In the genomic region with DNA sequence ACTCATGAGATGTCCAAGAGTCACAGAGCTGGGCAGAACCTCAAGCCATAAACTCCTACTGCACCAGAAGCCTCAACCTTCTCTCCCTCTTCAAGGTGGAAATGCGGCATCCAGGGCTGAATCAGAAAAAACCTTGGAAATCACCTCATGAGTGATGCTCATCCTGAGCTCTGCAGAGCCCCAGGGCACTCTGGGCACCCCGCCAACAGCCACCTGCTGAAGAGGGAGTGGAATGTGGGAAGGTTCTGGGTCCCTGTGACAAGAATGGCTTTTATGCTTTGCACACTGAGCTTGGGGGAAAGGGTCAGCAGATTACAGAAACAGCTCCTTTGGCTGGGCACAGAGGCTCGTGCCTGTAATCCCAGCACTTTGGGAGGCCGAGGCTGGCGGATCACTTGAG, we compare ENCODE assay signal across 9 cellular contexts. TPM values are rescaled to one million over a fixed set of nuclear protein-coding genes. Genes with fewer than 3 reads are reported as not detected.
DNase-seq lines count a peak whose midpoint lies in the region; ATAC-seq and TF ChIP-seq lines count a peak whose summit lies in the region.
"Had no signal": no experiment of that assay in that cellular context is flagged by ENCODE, and none has a peak within 500 bp of the region (broad histone marks: within the 10 kb centered on the region; RNA-seq: fewer than 3 reads in every experiment).

No MANE protein-coding gene starts in this region.

- no peaks in the 10 kb centered on the region for H3K79me2 ChIP-seq in SK-N-SH (ENCODE audit: insufficient read depth)

- WGBS in SK-N-SH (ENCODE audit: low lambda C conversion rate), result 83% methylated on average over 5 of the region's 5 CpGs
- WGBS in lung, 2 donors, result 73 to 95% methylated on average over 5 of the region's 5 CpGs

- TF ChIP-seq EP300 in SK-N-SH (IDR thresholded peaks at IDR 0.05; ENCODE audit: borderline replicate concordance in 1 of 2, low read depth in 1 of 2, low read length in 1 of 2), result peak in 1 of 2 experiments; percentile 25; a peak in 1 of 4 replicates

- no peak for TF ChIP-seq RAD21 in SK-N-SH (IDR thresholded peaks at IDR 0.05; ENCODE audit: low read length)

- no peaks in the 10 kb centered on the region for H3K27me3 Mint-ChIP-seq in stimulated activated naive CD8-positive, alpha-beta T cell treated with anti-CD3 and anti-CD28 coated beads, Interleukin-15, amount 100 ng/mL, for 72 hours

- H3K27ac ChIP-seq in SK-N-SH (ENCODE audit: low read depth in 2 of 2, low read length in 1 of 2) (peak overlapping the region in 1 of 2 experiments; percentile 11; a peak in 2 of 4 replicates), lung (ENCODE audit: low read depth in 1 of 2, low read length in 1 of 2) (no peak overlapping the region)

- peaks cover 32% of the 10 kb centered on the region for H3K4me1 Mint-ChIP-seq in stimulated activated naive CD8-positive, alpha-beta T cell treated with anti-CD3 and anti-CD28 coated beads, Interleukin-15, amount 100 ng/mL, for 72 hours

- no peaks in the 10 kb centered on the region for H3F3A ChIP-seq in SK-N-SH (replicated peaks; ENCODE audit: insufficient read depth)

- H4K20me1 ChIP-seq in SK-N-SH (ENCODE audit: insufficient read depth), result no peaks in the 10 kb centered on the region

- CTCF ChIA-PET in SK-N-SH (lab: Yijun Ruan, JAX), result interaction anchor here (1.1 to 4.0 kb wide), 7 partner anchors 9 to 87 kb away, joined by 3 to 19 read pairs (median 4); partner anchors contain the start of genes MRM2 and NUDT1
- CTCF ChIA-PET in GM10248 (lab: Yijun Ruan, JAX), result interaction anchor here (1.0 to 4.7 kb wide), 8 partner anchors 9 to 208 kb away, joined by 3 to 34 read pairs (median 4); no protein-coding TSS in a partner anchor

- no peaks in the 10 kb centered on the region for H3K9me3 ChIP-seq in SK-N-SH
- no peaks in the 10 kb centered on the region for H3K9me3 ChIP-seq in lung (ENCODE audit: control insufficient read depth in 2 of 2, insufficient read depth in 1 of 2, low read length in 1 of 2)

- H3K4me1 ChIP-seq in SK-N-SH (ENCODE audit: control insufficient read depth in 1 of 2, insufficient read depth in 2 of 2, low read depth in 1 of 2, low read length in 1 of 2) (peaks cover 0 to 8% of the 10 kb centered on the region in 2 experiments; a peak in 1 of 4 replicates), lung (ENCODE audit: control insufficient read depth in 2 of 2, insufficient read depth in 2 of 2, low read length in 2 of 2) (no peaks in the 10 kb centered on the region)

- H3K9ac ChIP-seq in SK-N-SH, result no peak overlapping the region

- peak overlapping the region in 1 of 2 donors; percentile 44 for H3K4me3 Mint-ChIP-seq in stimulated activated naive CD8-positive, alpha-beta T cell treated with anti-CD3 and anti-CD28 coated beads, Interleukin-15, amount 100 ng/mL, for 72 hours

- TF ChIP-seq CTCF in SK-N-SH (IDR thresholded peaks at IDR 0.05) (no peak), lung (IDR thresholded peaks at IDR 0.05; ENCODE audit: control extremely low read depth, extremely low read depth) (no peak), GM10248 (IDR thresholded peaks at IDR 0.05; ENCODE audit: control extremely low read depth, extremely low read depth, low read depth, missing control alignments) (no peak)

- H3K4me3 ChIP-seq in SK-N-SH (ENCODE audit: low read depth in 2 of 2, low read length in 1 of 2), result no peak overlapping the region
- no peak overlapping the region for H3K4me3 ChIP-seq in lung

- ATAC-seq in lung (ENCODE audit: insufficient read depth, low FRiP score), result no peak
- ATAC-seq in HG03442 (IDR thresholded peaks at IDR 0.05; ENCODE audit: unreplicated experiment), result no peak
- no peak for ATAC-seq in stimulated activated naive CD8-positive, alpha-beta T cell treated with anti-CD3 and anti-CD28 coated beads, Interleukin-15, amount 100 ng/mL, for 72 hours

- H3K36me3 ChIP-seq in SK-N-SH (replicated peaks in 1 of 2; ENCODE audit: control insufficient read depth in 1 of 2, insufficient read depth in 2 of 2, low read length in 1 of 2) (peaks cover 0 to 16% of the 10 kb centered on the region in 2 experiments), lung (ENCODE audit: control insufficient read depth in 2 of 2, insufficient read depth in 2 of 2, low read length in 2 of 2) (peaks cover 0 to 43% of the 10 kb centered on the region in 2 donors)

- no peak overlapping the region for H3K27ac Mint-ChIP-seq in stimulated activated naive CD8-positive, alpha-beta T cell treated with anti-CD3 and anti-CD28 coated beads, Interleukin-15, amount 100 ng/mL, for 72 hours

- DNase-seq in Daoy (ENCODE audit: low read depth), result peak; percentile 76
- peak; percentile 79 for DNase-seq in NCI-H1105 (lab: John Stamatoyannopoulos, UW)
- peak; percentile 90 for DNase-seq in SK-N-SH
- DNase-seq in lung (ENCODE audit: low spot score), result peak; percentile 84
- no peak for DNase-seq in GM10248 (ENCODE audit: extremely low spot score)
- no peak for DNase-seq in stimulated activated naive CD8-positive, alpha-beta T cell treated with anti-CD3 and anti-CD28 coated beads, Interleukin-15, amount 100 ng/mL, for 72 hours
- no peak for DNase-seq in NCI-H1930 (lab: John Stamatoyannopoulos, UW)
- DNase-seq: stimulated activated naive CD4-positive, alpha-beta T cell treated with Interleukin-2 at 50 U/mL for 16 hours had no signal

- H2AFZ ChIP-seq in SK-N-SH (ENCODE audit: low read depth), result no peak overlapping the region

- POLR2A ChIA-PET in SK-N-SH (lab: Yijun Ruan, JAX), result interaction anchor here (0.7 to 1.4 kb wide), 3 partner anchors 19 to 93 kb away, joined by 3 to 6 read pairs (median 4); partner anchors contain the start of genes MRM2, NUDT1 and SNX8
- POLR2A ChIA-PET in GM10248 (lab: Yijun Ruan, JAX), result interaction anchor here (3.6 kb wide), 1 partner anchor 12 kb away, joined by 10 read pairs; no protein-coding TSS in a partner anchor

- no peaks in the 10 kb centered on the region for H3K9me3 Mint-ChIP-seq in stimulated activated naive CD8-positive, alpha-beta T cell treated with anti-CD3 and anti-CD28 coated beads, Interleukin-15, amount 100 ng/mL, for 72 hours

- H3K4me2 ChIP-seq in SK-N-SH, result no peak overlapping the region

- no peaks in the 10 kb centered on the region for H3K27me3 ChIP-seq in SK-N-SH (ENCODE audit: insufficient read depth)
- H3K27me3 ChIP-seq in lung (ENCODE audit: control insufficient read depth, insufficient read depth), result no peaks in the 10 kb centered on the region

- H3K9me2 ChIP-seq in SK-N-SH, result no peaks in the 10 kb centered on the region

TF ChIP-seq in SK-N-SH, 30 proteins besides CTCF, POLR2A, EP300 and RAD21 (continues in another document):
- no peak for TF ChIP-seq MXI1 (IDR thresholded peaks at IDR 0.05; ENCODE audit: low read depth, low read length)
- no peak for TF ChIP-seq GATA2 (CRISPR knock-in tag; IDR thresholded peaks at IDR 0.05)
- no peak for TF ChIP-seq SIN3A (IDR thresholded peaks at IDR 0.05; ENCODE audit: borderline replicate concordance, low read depth, low read length)
- no peak for TF ChIP-seq TCF12 (IDR thresholded peaks at IDR 0.05)
- TF ChIP-seq, protein P1, sequence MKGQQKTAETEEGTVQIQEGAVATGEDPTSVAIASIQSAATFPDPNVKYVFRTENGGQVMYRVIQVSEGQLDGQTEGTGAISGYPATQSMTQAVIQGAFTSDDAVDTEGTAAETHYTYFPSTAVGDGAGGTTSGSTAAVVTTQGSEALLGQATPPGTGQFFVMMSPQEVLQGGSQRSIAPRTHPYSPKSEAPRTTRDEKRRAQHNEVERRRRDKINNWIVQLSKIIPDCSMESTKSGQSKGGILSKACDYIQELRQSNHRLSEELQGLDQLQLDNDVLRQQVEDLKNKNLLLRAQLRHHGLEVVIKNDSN (IDR thresholded peaks at IDR 0.05; ENCODE audit: borderline replicate concordance, low read depth), result no peak
- no peak for TF ChIP-seq PBX3 (IDR thresholded peaks at IDR 0.05)
- no peak for TF ChIP-seq FOXM1 (IDR thresholded peaks at IDR 0.05; ENCODE audit: low read depth)
- TF ChIP-seq RCOR1 (IDR thresholded peaks at IDR 0.05; ENCODE audit: low read length), result peak; percentile 79; the same call in 1 of the 2 replicates
- no peak for TF ChIP-seq CHD2 (IDR thresholded peaks at IDR 0.05; ENCODE audit: low read length, partially characterized antibody)
- TF ChIP-seq RFX5 (IDR thresholded peaks at IDR 0.05; ENCODE audit: low read length), result no peak
- peak; percentile 30; the same call in 1 of the 2 replicates for TF ChIP-seq NFIC (IDR thresholded peaks at IDR 0.05; ENCODE audit: borderline replicate concordance)
- no peak for TF ChIP-seq POLR2AphosphoS5 (IDR thresholded peaks at IDR 0.05; ENCODE audit: low read depth, low read length)

RNA-seq across cellular contexts. Expression of gene NUDT1, which starts 18.8 kb away (rescaled TPM):
- total RNA-seq in Daoy (2014; rRNA removed; shearing (Covaris generic)), result 108 and 129 TPM in 2 replicates
- polyA plus RNA-seq in SK-N-SH (2012; rRNA removed) (79.5 and 98.1 TPM in 2 replicates), lung (10 to 100 TPM; 20.9 to 24.7 TPM)
- 69.1 and 83.0 TPM in 2 replicates for polyA plus RNA-seq in SK-N-SH (2012; cell fraction: cytosol; rRNA removed)
- 53.9 and 64.3 TPM in 2 replicates for polyA plus RNA-seq in SK-N-SH (2012; cell fraction: nucleus; rRNA removed)
- total RNA-seq in lung, result 10 to 100 TPM in 1 of 2 donors, 1 to 10 TPM in 1; 9.3 to 16.1 TPM

RNA-seq across cellular contexts. Expression of gene MRM2, which starts 18.8 kb away (rescaled TPM):
- 51.7 and 58.2 TPM in 2 replicates for total RNA-seq in Daoy (2014; rRNA removed; shearing (Covaris generic))
- polyA plus RNA-seq in SK-N-SH (2012; rRNA removed) (30.7 and 34.8 TPM in 2 replicates), lung (10 to 100 TPM; 21.5 to 25.5 TPM)
- polyA plus RNA-seq in SK-N-SH (2012; cell fraction: cytosol; rRNA removed), result 36.0 and 37.6 TPM in 2 replicates
- 13.9 and 18.7 TPM in 2 replicates for polyA plus RNA-seq in SK-N-SH (2012; cell fraction: nucleus; rRNA removed)
- 10 to 100 TPM; 18.7 to 24.7 TPM for total RNA-seq in lung

RNA-seq across cellular contexts. Expression of gene MAD1L1, which starts 28.1 kb away (rescaled TPM):
- total RNA-seq in Daoy (2014; rRNA removed; shearing (Covaris generic)), result 103 and 133 TPM in 2 replicates
- polyA plus RNA-seq in SK-N-SH (2012; rRNA removed) (28.7 and 46.2 TPM in 2 replicates), lung (10 to 100 TPM; 43.0 to 46.0 TPM)
- polyA plus RNA-seq in SK-N-SH (2012; cell fraction: cytosol; rRNA removed), result 20.4 and 23.6 TPM in 2 replicates
- polyA plus RNA-seq in SK-N-SH (2012; cell fraction: nucleus; rRNA removed), result 29.9 and 64.7 TPM in 2 replicates
- 10 to 100 TPM; 53.7 to 54.9 TPM for total RNA-seq in lung

RNA-seq across cellular contexts. Expression of gene SNX8, which starts 53.4 kb away (rescaled TPM):
- 10.3 and 20.6 TPM in 2 replicates for total RNA-seq in Daoy (2014; rRNA removed; shearing (Covaris generic))
- polyA plus RNA-seq in SK-N-SH (2012; rRNA removed) (20.6 and 21.1 TPM in 2 replicates), lung (10 to 100 TPM; 44.6 to 47.0 TPM)
- 13.3 and 15.9 TPM in 2 replicates for polyA plus RNA-seq in SK-N-SH (2012; cell fraction: cytosol; rRNA removed)
- polyA plus RNA-seq in SK-N-SH (2012; cell fraction: nucleus; rRNA removed), result 25.3 and 31.1 TPM in 2 replicates
- 10 to 100 TPM; 24.6 to 54.6 TPM for total RNA-seq in lung

Comparison
In these comparisons a context has a peak if more than half of its experiments do, and no peak if none do; other contexts are left out.
1. DNase-seq: peak in Daoy (single experiment), NCI-H1105 (single experiment), SK-N-SH (single experiment) and lung (single experiment); none in GM10248 (single experiment), stimulated activated naive CD8-positive, alpha-beta T cell treated with anti-CD3 and anti-CD28 coated beads, Interleukin-15, amount 100 ng/mL, for 72 hours (0 of 2) and NCI-H1930 (0 of 2).